3 cellular contexts compared by ENCODE assay signal in the genomic region with DNA sequence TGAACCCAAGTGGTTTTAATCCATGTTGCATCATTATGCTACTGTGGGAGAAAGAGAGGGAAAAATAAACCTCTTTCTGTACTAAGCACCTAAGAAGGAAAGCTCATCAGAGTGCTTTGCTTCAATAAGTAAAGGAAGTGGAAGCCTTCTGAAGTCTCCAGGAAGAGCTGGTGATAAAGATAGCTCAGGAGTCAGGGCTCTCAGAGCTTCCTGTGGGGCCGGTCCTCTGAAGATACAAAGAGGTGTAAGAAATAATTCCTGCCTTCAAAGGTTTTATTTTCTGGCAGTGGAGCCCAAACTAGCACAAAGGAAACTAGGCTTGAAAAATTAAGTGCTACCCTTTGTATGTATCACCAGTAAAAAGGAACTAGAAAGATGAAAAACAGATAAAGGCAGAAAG.
TF ChIP-seq lines count a peak whose summit lies in the region.

No MANE protein-coding gene starts in this region.

TF ChIP-seq in A549, 52 proteins besides CTCF, POLR2A, EP300 and RAD21:
- TF ChIP-seq JUN (IDR thresholded peaks at IDR 0.05): no peak
- TF ChIP-seq HOXB5 (CRISPR knock-in tag; IDR thresholded peaks at IDR 0.05): no peak
- TF ChIP-seq NFE2L2 (conservative IDR thresholded peaks at IDR 0.05; ENCODE audit: low read length): no peak
- no peak for TF ChIP-seq PHF8 (IDR thresholded peaks at IDR 0.05; ENCODE audit: borderline replicate concordance, low read depth)
- no peak for TF ChIP-seq RFX5 (IDR thresholded peaks at IDR 0.05)
- no peak for TF ChIP-seq CEBPB (IDR thresholded peaks at IDR 0.05)
- no peak for TF ChIP-seq ZC3H11A (IDR thresholded peaks at IDR 0.05)
- TF ChIP-seq EHMT2 (IDR thresholded peaks at IDR 0.05; ENCODE audit: low read depth): no peak
- TF ChIP-seq GATA3 (IDR thresholded peaks at IDR 0.05; ENCODE audit: borderline replicate concordance): no peak
- TF ChIP-seq TFCP2L1 (CRISPR knock-in tag; IDR thresholded peaks at IDR 0.05): no peak
- TF ChIP-seq, protein P1, sequence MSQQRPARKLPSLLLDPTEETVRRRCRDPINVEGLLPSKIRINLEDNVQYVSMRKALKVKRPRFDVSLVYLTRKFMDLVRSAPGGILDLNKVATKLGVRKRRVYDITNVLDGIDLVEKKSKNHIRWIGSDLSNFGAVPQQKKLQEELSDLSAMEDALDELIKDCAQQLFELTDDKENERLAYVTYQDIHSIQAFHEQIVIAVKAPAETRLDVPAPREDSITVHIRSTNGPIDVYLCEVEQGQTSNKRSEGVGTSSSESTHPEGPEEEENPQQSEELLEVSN (IDR thresholded peaks at IDR 0.05; ENCODE audit: borderline replicate concordance, low read depth): no peak
- no peak for TF ChIP-seq POLR2AphosphoS2 (conservative IDR thresholded peaks at IDR 0.05; ENCODE audit: low read length)
- TF ChIP-seq, protein P2, sequence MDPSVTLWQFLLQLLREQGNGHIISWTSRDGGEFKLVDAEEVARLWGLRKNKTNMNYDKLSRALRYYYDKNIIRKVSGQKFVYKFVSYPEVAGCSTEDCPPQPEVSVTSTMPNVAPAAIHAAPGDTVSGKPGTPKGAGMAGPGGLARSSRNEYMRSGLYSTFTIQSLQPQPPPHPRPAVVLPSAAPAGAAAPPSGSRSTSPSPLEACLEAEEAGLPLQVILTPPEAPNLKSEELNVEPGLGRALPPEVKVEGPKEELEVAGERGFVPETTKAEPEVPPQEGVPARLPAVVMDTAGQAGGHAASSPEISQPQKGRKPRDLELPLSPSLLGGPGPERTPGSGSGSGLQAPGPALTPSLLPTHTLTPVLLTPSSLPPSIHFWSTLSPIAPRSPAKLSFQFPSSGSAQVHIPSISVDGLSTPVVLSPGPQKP (IDR thresholded peaks at IDR 0.05; ENCODE audit: low read depth, low read length): no peak
- TF ChIP-seq ZFP36 (IDR thresholded peaks at IDR 0.05; ENCODE audit: borderline replicate concordance, partially characterized antibody): no peak

TF ChIP-seq in GM23338, 12 proteins besides CTCF, POLR2A, EP300 and RAD21:
- no peak for TF ChIP-seq REST (IDR thresholded peaks at IDR 0.05; ENCODE audit: unreplicated experiment)
TF ChIP-seq in GM23338: peak in this region for 0.

TF ChIP-seq in endothelial cell of umbilical vein, 7 proteins besides CTCF, POLR2A, EP300 and RAD21:
- TF ChIP-seq MYC (IDR thresholded peaks at IDR 0.05; ENCODE audit: low read depth, low read length) (no peak), FOS (IDR thresholded peaks at IDR 0.05; ENCODE audit: borderline replicate concordance, insufficient read depth, low read length) (no peak), POLR2AphosphoS5 (IDR thresholded peaks at IDR 0.05; ENCODE audit: insufficient read depth, low read depth, low read length) (peak; percentile 12), GATA2 (IDR thresholded peaks at IDR 0.05; ENCODE audit: insufficient read depth, insufficient read length, low read depth, low read length) (peak; percentile 65)
- TF ChIP-seq, protein P3, sequence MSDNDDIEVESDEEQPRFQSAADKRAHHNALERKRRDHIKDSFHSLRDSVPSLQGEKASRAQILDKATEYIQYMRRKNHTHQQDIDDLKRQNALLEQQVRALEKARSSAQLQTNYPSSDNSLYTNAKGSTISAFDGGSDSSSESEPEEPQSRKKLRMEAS (IDR thresholded peaks at IDR 0.05; ENCODE audit: insufficient read depth, insufficient read length): no peak
